Comparison of ENCODE assay signal across 24 cellular contexts in genomic region chr14:58774531-58774930, GRCh38.
"Had no signal": no experiment of that assay in that cellular context is flagged by ENCODE, and none has a peak within 500 bp of the region (broad histone marks: within the 10 kb centered on the region; RNA-seq: fewer than 3 reads in every experiment).

No MANE protein-coding gene starts in this region.

- H3K36me3 Mint-ChIP-seq: activated naive CD8-positive, alpha-beta T cell treated with anti-CD3 and anti-CD28 coated beads, Interleukin-2, amount 10 ng/mL, durations not matched to agents 7 days and 5 days had no signal

- H3K4me3 Mint-ChIP-seq: activated CD4-positive, alpha-beta T cell treated with anti-CD3 and anti-CD28 coated beads, Interleukin-2, amount 10 ng/mL, durations not matched to agents 24 days and 14 days; activated naive CD8-positive, alpha-beta T cell treated with anti-CD3 and anti-CD28 coated beads, Interleukin-2, amount 10 ng/mL, durations not matched to agents 7 days and 5 days; activated T-cell treated with anti-CD3 and anti-CD28 coated beads, Interleukin-2, amount 50 U/mL, for 72 hours; T-helper 17 cell; WTC11 had no signal

- H3K4me3 ChIP-seq: adrenal gland, breast epithelium, K562 had no signal

- DNase-seq: activated CD4-positive, alpha-beta T cell treated with anti-CD3 and anti-CD28 coated beads, Interleukin-2, amount 10 ng/mL, durations not matched to agents 24 days and 14 days; activated CD4-positive, alpha-beta T cell treated with anti-CD3 and anti-CD28 coated beads, Interleukin-2, amount 50 U/mL, for 48 hours; activated CD4-positive, CD25-positive, alpha-beta regulatory T cell treated with anti-CD3 and anti-CD28 coated beads, Interleukin-2, amount 50 U/mL, for 72 hours; activated CD8-positive, alpha-beta memory T cell treated with anti-CD3 and anti-CD28 coated beads for 24 hours; activated naive CD4-positive, alpha-beta T cell treated with anti-CD3 and anti-CD28 coated beads, Interleukin-2, amount 50 U/mL, for 16 hours; activated naive CD8-positive, alpha-beta T cell treated with anti-CD3 and anti-CD28 coated beads, Interleukin-2, amount 10 ng/mL, durations not matched to agents 7 days and 5 days; activated T-cell treated with anti-CD3 and anti-CD28 coated beads, Interleukin-2, amount 50 U/mL, for 72 hours; adrenal gland; central memory CD4-positive, alpha-beta T cell; Karpas-422; NCI-H1105 treated with DMSO at 0.1 percent for 48 hours; NCI-H1436 treated with DMSO at 0.1 percent for 48 hours; NCI-H2029; NCI-H2107; NCI-H345; NCI-H510A; NCI-H526 treated with DMSO at 0.1 percent for 48 hours; NCI-H82; SIG-M5; T-helper 17 cell; T-helper 9 cell had no signal

- H3K27me3 Mint-ChIP-seq: activated CD4-positive, alpha-beta T cell treated with anti-CD3 and anti-CD28 coated beads, Interleukin-2, amount 10 ng/mL, durations not matched to agents 24 days and 14 days; activated naive CD8-positive, alpha-beta T cell treated with anti-CD3 and anti-CD28 coated beads, Interleukin-2, amount 10 ng/mL, durations not matched to agents 7 days and 5 days had no signal

- H3K27ac Mint-ChIP-seq: activated CD4-positive, alpha-beta T cell treated with anti-CD3 and anti-CD28 coated beads, Interleukin-2, amount 10 ng/mL, durations not matched to agents 24 days and 14 days; activated naive CD8-positive, alpha-beta T cell treated with anti-CD3 and anti-CD28 coated beads, Interleukin-2, amount 10 ng/mL, durations not matched to agents 7 days and 5 days; activated T-cell treated with anti-CD3 and anti-CD28 coated beads, Interleukin-2, amount 50 U/mL, for 72 hours; T-helper 17 cell; WTC11 had no signal

- H3K9me3 Mint-ChIP-seq: activated CD4-positive, alpha-beta T cell treated with anti-CD3 and anti-CD28 coated beads, Interleukin-2, amount 10 ng/mL, durations not matched to agents 24 days and 14 days; activated naive CD8-positive, alpha-beta T cell treated with anti-CD3 and anti-CD28 coated beads, Interleukin-2, amount 10 ng/mL, durations not matched to agents 7 days and 5 days; activated T-cell treated with anti-CD3 and anti-CD28 coated beads, Interleukin-2, amount 50 U/mL, for 72 hours had no signal

- ATAC-seq: activated T-cell treated with anti-CD3 and anti-CD28 coated beads, Interleukin-2, amount 50 U/mL, for 72 hours; K562; T-helper 17 cell; WTC11 had no signal

- H3K4me1 Mint-ChIP-seq: activated CD4-positive, alpha-beta T cell treated with anti-CD3 and anti-CD28 coated beads, Interleukin-2, amount 10 ng/mL, durations not matched to agents 24 days and 14 days; activated naive CD8-positive, alpha-beta T cell treated with anti-CD3 and anti-CD28 coated beads, Interleukin-2, amount 10 ng/mL, durations not matched to agents 7 days and 5 days; T-helper 17 cell had no signal
